In the genomic region with DNA sequence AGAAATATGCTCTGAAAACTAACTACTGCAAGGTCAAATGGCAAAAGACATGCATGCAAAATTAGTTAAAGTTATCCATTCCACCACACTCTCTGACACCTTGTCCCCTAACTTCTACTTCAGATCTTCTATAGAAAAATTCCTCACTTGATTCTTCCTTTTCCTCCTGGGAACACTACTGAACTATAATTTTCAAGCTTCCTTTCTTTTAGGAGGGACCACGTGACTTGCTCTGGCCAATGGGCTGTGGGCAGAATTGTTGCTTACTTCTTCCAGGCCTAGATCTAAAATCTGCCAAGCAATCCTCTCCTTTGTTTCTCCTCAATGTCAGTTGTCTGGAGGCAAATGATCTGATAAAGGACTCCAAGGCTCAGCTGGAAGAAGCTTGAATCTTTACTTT, we compare ENCODE assay signal across 21 cellular contexts.
DNase-seq lines count a peak whose midpoint lies in the region; ATAC-seq, FAIRE-seq and TF ChIP-seq lines count a peak whose summit lies in the region.
"Had no signal": no experiment of that assay in that cellular context is flagged by ENCODE, and none has a peak within 500 bp of the region (broad histone marks: within the 10 kb centered on the region; RNA-seq: fewer than 3 reads in every experiment).

No MANE protein-coding gene starts in this region.

- H3K4me2 ChIP-seq in A549: no peak overlapping the region
- H3K4me2 ChIP-seq in K562 (ENCODE audit: insufficient read depth, low read length): no peak overlapping the region
- H3K4me2 ChIP-seq: BLaER1 treated with 17β-estradiol and CSF1 and Interleukin-3, amounts not matched to agents 10 nM and 100 nM had no signal

- H3K9me1 ChIP-seq in K562 (ENCODE audit: control insufficient read depth, insufficient read depth, low read length): no peaks in the 10 kb centered on the region

- H4K20me1 ChIP-seq in K562 (replicated peaks; ENCODE audit: control insufficient read depth, insufficient read depth, low read length): no peaks in the 10 kb centered on the region
- H4K20me1 ChIP-seq: BLaER1 treated with 17β-estradiol and CSF1 and Interleukin-3, amounts not matched to agents 10 nM and 100 nM had no signal

- in situ Hi-C loops in K562 (cut with MboI): no loop called here

- H3K4me1 ChIP-seq in A549 (no peaks in the 10 kb centered on the region), K562 (replicated peaks in 1 of 2; ENCODE audit: control insufficient read depth in 2 of 2, insufficient read depth in 2 of 2, low read length in 2 of 2) (no peaks in the 10 kb centered on the region)
- H3K4me1 ChIP-seq: BLaER1 treated with 17β-estradiol and CSF1 and Interleukin-3, amounts not matched to agents 10 nM and 100 nM; Caco-2 had no signal

- no peaks in the 10 kb centered on the region for H3K79me2 ChIP-seq in K562 (ENCODE audit: control insufficient read depth, insufficient read depth, low read length)

- H3K9ac ChIP-seq in K562 (ENCODE audit: insufficient read depth in 1 of 2, low read depth in 2 of 2, low read length in 2 of 2): no peak overlapping the region
- H3K9ac ChIP-seq: BLaER1 treated with 17β-estradiol and CSF1 and Interleukin-3, amounts not matched to agents 10 nM and 100 nM had no signal

- TF ChIP-seq CTCF in A549 (IDR thresholded peaks at IDR 0.05) (no peak), K562 (IDR thresholded peaks at IDR 0.05 in 2 of 3, conservative IDR thresholded peaks at IDR 0.05 in 1 of 3; ENCODE audit: insufficient read depth in 2 of 3, low read depth in 1 of 3, low read length in 3 of 3) (no peak)

- 0% methylated on average over 1 of the region's 1 CpG for WGBS in A549 (ENCODE audit: missing lambda C conversion rate)
- 0% methylated on average over 1 of the region's 1 CpG for WGBS in K562 (ENCODE audit: insufficient coverage, low coverage, missing lambda C conversion rate)

- no TSS peak for BruUV-seq in K562 (replicated peaks; lab: Mats Ljungman, UMichigan)

- H3K4me3 ChIP-seq in A549: no peak overlapping the region
- no peak overlapping the region for H3K4me3 ChIP-seq in K562
- H3K4me3 ChIP-seq: BLaER1 treated with 17β-estradiol and CSF1 and Interleukin-3, amounts not matched to agents 10 nM and 100 nM had no signal

- POLR2A ChIA-PET in A549 (lab: Yijun Ruan, JAX) (no interaction called here), K562 (lab: Yijun Ruan, JAX) (interaction anchor here (0.6 kb wide), 1 partner anchor 233 kb away, joined by 3 read pairs; no protein-coding TSS in a partner anchor)

- intact Hi-C loops in K562 (cut with micrococcal nuclease): no loop called here
- intact Hi-C loops in left cardiac atrium (cut with DNase I): no loop called here

- no peak for DNase-seq in A549 (ENCODE audit: low read depth in 1 of 2, low spot score in 1 of 2)
- no peak for DNase-seq in K562 (ENCODE audit: extremely low read depth in 1 of 4, low spot score in 3 of 4)
- DNase-seq in left cardiac atrium: no peak
- DNase-seq: 8988T; AML-193; Caco-2; Calu3; CD4-positive, alpha-beta T cell; CD8-positive, alpha-beta T cell; DMS79 treated with DMSO at 0.1 percent for 48 hours; GF-D8 had no signal

- no peak for ATAC-seq in A549
- ATAC-seq in K562: no peak
- no peak for ATAC-seq in left cardiac atrium
- ATAC-seq in HG03442 (IDR thresholded peaks at IDR 0.05; ENCODE audit: unreplicated experiment): no peak
- ATAC-seq in GM18498 (IDR thresholded peaks at IDR 0.05; ENCODE audit: unreplicated experiment): no peak
- ATAC-seq: CD8-positive, alpha-beta T cell had no signal

- no peaks in the 10 kb centered on the region for H3K36me3 ChIP-seq in K562 (ENCODE audit: control insufficient read depth, insufficient read depth, low read length)
- H3K36me3 ChIP-seq: BLaER1 treated with 17β-estradiol and CSF1 and Interleukin-3, amounts not matched to agents 10 nM and 100 nM had no signal

- H2AFZ ChIP-seq in K562 (ENCODE audit: low read depth, low read length): no peak overlapping the region

- CTCF ChIA-PET in A549 (lab: Yijun Ruan, JAX) (no interaction called here), K562 (lab: Yijun Ruan, JAX; ENCODE audit: low intra/inter-chr PET ratio) (no interaction called here)

- H3K9me3 ChIP-seq in A549 (no peaks in the 10 kb centered on the region), K562 (replicated peaks; ENCODE audit: control insufficient read depth, insufficient read depth, low read depth, low read length) (no peaks in the 10 kb centered on the region)
- H3K9me3 ChIP-seq: Caco-2 had no signal

- FAIRE-seq in A549 (lab: Jason Lieb, UNC) (no peak), K562 (lab: Jason Lieb, UNC) (no peak)
- FAIRE-seq: A204.1, D721Med, G401.6, GM12891, GM18507 had no signal

- no peaks in the 10 kb centered on the region for H3K27me3 ChIP-seq in K562 (ENCODE audit: control insufficient read depth in 2 of 2, insufficient read depth in 2 of 2, low read length in 2 of 2)
- H3K27me3 ChIP-seq: BLaER1 treated with 17β-estradiol and CSF1 and Interleukin-3, amounts not matched to agents 10 nM and 100 nM had no signal

- TF ChIP-seq RAD21 in A549 (conservative IDR thresholded peaks at IDR 0.05 in 1 of 2, IDR thresholded peaks at IDR 0.05 in 1 of 2) (no peak), Ishikawa (IDR thresholded peaks at IDR 0.05; ENCODE audit: low read depth) (no peak), K562 (CRISPR knock-in tag; conservative IDR thresholded peaks at IDR 0.05 in 1 of 2, IDR thresholded peaks at IDR 0.05 in 1 of 2) (no peak)

- H3K27ac ChIP-seq in A549 (no peak overlapping the region), K562 (ENCODE audit: extremely low read depth, low read depth, low read length) (no peak overlapping the region)
- H3K27ac ChIP-seq: BLaER1 treated with 17β-estradiol and CSF1 and Interleukin-3, amounts not matched to agents 10 nM and 100 nM; C4-2B had no signal

- no peak for TF ChIP-seq EP300 in A549 (IDR thresholded peaks at IDR 0.05)
- TF ChIP-seq EP300 in Ishikawa (IDR thresholded peaks at IDR 0.05; ENCODE audit: borderline replicate concordance): no peak
- TF ChIP-seq EP300 in K562 (IDR thresholded peaks at IDR 0.05; ENCODE audit: low read length): no peak

- no peak for TF ChIP-seq POLR2A in A549 (IDR thresholded peaks at IDR 0.05; ENCODE audit: low read length)
- no peak for TF ChIP-seq POLR2A in K562 (conservative IDR thresholded peaks at IDR 0.05)

TF ChIP-seq in A549, 52 proteins besides CTCF, POLR2A, EP300 and RAD21:
- TF ChIP-seq SMC3 (IDR thresholded peaks at IDR 0.05) (no peak), CHD2 (IDR thresholded peaks at IDR 0.05; ENCODE audit: low read length, partially characterized antibody) (no peak), HEYL (CRISPR knock-in tag; IDR thresholded peaks at IDR 0.05) (no peak), ZNF302 (CRISPR knock-in tag; IDR thresholded peaks at IDR 0.05) (no peak)
- TF ChIP-seq, protein P1, sequence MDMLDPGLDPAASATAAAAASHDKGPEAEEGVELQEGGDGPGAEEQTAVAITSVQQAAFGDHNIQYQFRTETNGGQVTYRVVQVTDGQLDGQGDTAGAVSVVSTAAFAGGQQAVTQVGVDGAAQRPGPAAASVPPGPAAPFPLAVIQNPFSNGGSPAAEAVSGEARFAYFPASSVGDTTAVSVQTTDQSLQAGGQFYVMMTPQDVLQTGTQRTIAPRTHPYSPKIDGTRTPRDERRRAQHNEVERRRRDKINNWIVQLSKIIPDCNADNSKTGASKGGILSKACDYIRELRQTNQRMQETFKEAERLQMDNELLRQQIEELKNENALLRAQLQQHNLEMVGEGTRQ (IDR thresholded peaks at IDR 0.05): 0 out of 2 replicates have a peak, but pooled peaks have one; percentile 4

TF ChIP-seq in Ishikawa, 13 proteins besides CTCF, POLR2A, EP300 and RAD21:
- no peak for TF ChIP-seq TAF1 (IDR thresholded peaks at IDR 0.05; ENCODE audit: low read depth)
- TF ChIP-seq, protein P2, sequence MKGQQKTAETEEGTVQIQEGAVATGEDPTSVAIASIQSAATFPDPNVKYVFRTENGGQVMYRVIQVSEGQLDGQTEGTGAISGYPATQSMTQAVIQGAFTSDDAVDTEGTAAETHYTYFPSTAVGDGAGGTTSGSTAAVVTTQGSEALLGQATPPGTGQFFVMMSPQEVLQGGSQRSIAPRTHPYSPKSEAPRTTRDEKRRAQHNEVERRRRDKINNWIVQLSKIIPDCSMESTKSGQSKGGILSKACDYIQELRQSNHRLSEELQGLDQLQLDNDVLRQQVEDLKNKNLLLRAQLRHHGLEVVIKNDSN (IDR thresholded peaks at IDR 0.05): peak; percentile 35; the same call in 1 of the 2 replicates

TF ChIP-seq in K562, 482 proteins besides CTCF, POLR2A, EP300 and RAD21 (continues in another document):
- TF ChIP-seq RAD51 (IDR thresholded peaks at IDR 0.05; ENCODE audit: borderline replicate concordance, low read depth) (peak; percentile 56), TCF15 (CRISPR knock-in tag; IDR thresholded peaks at IDR 0.05) (no peak), CHD4 (IDR thresholded peaks at IDR 0.05; ENCODE audit: insufficient read depth, insufficient replicate concordance, low read depth, low read length, poor library complexity, severe bottlenecking) (no peak), TFE3 (CRISPR knock-in tag; IDR thresholded peaks at IDR 0.05) (peak; percentile 68), ZNF449 (CRISPR knock-in tag; IDR thresholded peaks at IDR 0.05) (no peak)
